18 cellular contexts compared by ENCODE assay signal in the genomic region with DNA sequence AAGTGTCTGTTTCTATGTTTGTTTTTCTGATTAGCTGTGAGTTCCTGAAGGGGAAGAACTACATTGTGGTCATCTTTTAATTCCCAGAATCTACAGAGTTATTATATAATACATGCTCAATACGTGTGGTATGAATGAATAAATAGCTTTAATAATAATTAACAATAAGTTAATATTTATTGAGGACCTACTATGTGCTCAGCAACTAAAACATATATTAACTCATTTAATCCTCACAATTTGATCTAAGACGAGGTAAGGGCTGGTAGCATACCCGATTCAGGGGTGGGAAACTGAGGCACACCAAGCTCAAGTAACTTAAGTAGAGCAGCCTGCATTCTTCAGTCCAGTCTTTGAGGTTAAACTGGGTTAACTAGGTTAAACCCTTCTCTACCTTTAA.
"Had no signal": no experiment of that assay in that cellular context is flagged by ENCODE, and none has a peak within 500 bp of the region (broad histone marks: within the 10 kb centered on the region; RNA-seq: fewer than 3 reads in every experiment).

No MANE protein-coding gene starts in this region.

- H3K36me3 ChIP-seq: pancreas had no signal

- H3K9me3 Mint-ChIP-seq: activated T-helper 1 cell treated with anti-CD3 and anti-CD28 coated beads, Interleukin-12 subunit alpha, Interleukin-12 subunit beta, Interleukin-2, Interleukin-4 antibody, amounts not matched to agents 30 ng/mL and 10 ng/mL and 1 ng/mL, durations not matched to agents 14 hours and 24 hours and 36 hours; central memory CD8-positive, alpha-beta T cell; dendritic cell treated with granulocyte-macrophage colony-stimulating factor and Interleukin-4, amounts not matched to agents 40 ng/mL and 50 ng/mL, for 4 days; effector memory CD8-positive, alpha-beta T cell had no signal

- H3K27ac ChIP-seq: body of pancreas, epithelial cell of prostate, pancreas, SK-N-MC had no signal

- H3K27ac Mint-ChIP-seq: activated T-helper 1 cell treated with anti-CD3 and anti-CD28 coated beads, Interleukin-12 subunit alpha, Interleukin-12 subunit beta, Interleukin-2, Interleukin-4 antibody, amounts not matched to agents 30 ng/mL and 10 ng/mL and 1 ng/mL, durations not matched to agents 14 hours and 24 hours and 36 hours had no signal

- H3K4me3 Mint-ChIP-seq: activated T-helper 1 cell treated with anti-CD3 and anti-CD28 coated beads, Interleukin-12 subunit alpha, Interleukin-12 subunit beta, Interleukin-2, Interleukin-4 antibody, amounts not matched to agents 30 ng/mL and 10 ng/mL and 1 ng/mL, durations not matched to agents 14 hours and 24 hours and 36 hours; central memory CD8-positive, alpha-beta T cell; dendritic cell treated with granulocyte-macrophage colony-stimulating factor and Interleukin-4, amounts not matched to agents 40 ng/mL and 50 ng/mL, for 4 days; effector memory CD8-positive, alpha-beta T cell had no signal

- ATAC-seq: body of pancreas; effector memory CD8-positive, alpha-beta T cell; left ventricle myocardium superior; pancreas had no signal

- H3K27me3 Mint-ChIP-seq: central memory CD8-positive, alpha-beta T cell; dendritic cell treated with granulocyte-macrophage colony-stimulating factor and Interleukin-4, amounts not matched to agents 40 ng/mL and 50 ng/mL, for 4 days; effector memory CD8-positive, alpha-beta T cell had no signal

- H3K9me3 ChIP-seq: body of pancreas, pancreas had no signal

- DNase-seq: activated CD4-positive, alpha-beta T cell treated with anti-CD3 and anti-CD28 coated beads, Interleukin-2, amount 50 U/mL, for 4 hours; activated CD8-positive, alpha-beta memory T cell treated with anti-CD3 and anti-CD28 coated beads, Interleukin-2, amount 50 U/mL, for 4 hours; activated naive CD4-positive, alpha-beta T cell treated with Interleukin-2 at 50 U/mL for 16 hours; amniotic stem cell; body of pancreas; effector memory CD8-positive, alpha-beta T cell; kidney; left ventricle myocardium superior; mesendoderm; pancreas; T-helper 2 cell; trophoblast cell had no signal

- H3K27me3 ChIP-seq: body of pancreas, pancreas had no signal

- H3K4me3 ChIP-seq: body of pancreas, pancreas, SK-N-MC had no signal

- FAIRE-seq: kidney, pancreas, TTC549 had no signal
